8 cellular contexts compared by ENCODE assay signal in genomic region chr4:1721003-1721665, GRCh38. TPM values are rescaled to one million over a fixed set of nuclear protein-coding genes. Genes with fewer than 3 reads are reported as not detected.
DNase-seq lines count a peak whose midpoint lies in the region; ATAC-seq and TF ChIP-seq lines count a peak whose summit lies in the region.

TSS of gene TACC3 (plus strand) at chr4:1721521. CDS start at chr4:1723422, 1,901 bp downstream.
TSS of gene TMEM129 (minus strand) at chr4:1721323. CDS start at chr4:1720837, 486 bp downstream.

- intact Hi-C loops in left colon (cut with DNase I, micrococcal nuclease): no loop called here

- peak within 1 kb of the TSS; percentile 97 for H3K27ac ChIP-seq in C4-2B
- H3K27ac ChIP-seq in coronary artery: peak within 1 kb of the TSS; percentile 62 to 97

- H3K4me3 ChIP-seq in coronary artery: peak within 1 kb of the TSS; percentile 92

- peak within 1 kb of the TSS; percentile 97 for H3K4me3 Mint-ChIP-seq in activated CD4-positive, alpha-beta T cell treated with anti-CD3 and anti-CD28 coated beads, Interleukin-2, amount 10 ng/mL, durations not matched to agents 7 days and 5 days

- ATAC-seq in GM19372 (IDR thresholded peaks at IDR 0.05; ENCODE audit: low read depth, unreplicated experiment) (peak; percentile 76), HG03521 (IDR thresholded peaks at IDR 0.05; ENCODE audit: unreplicated experiment) (peak; percentile 79), left colon (peak; percentile 84)

- peaks cover 56% of the 10 kb centered on the region for H3K4me1 Mint-ChIP-seq in activated CD4-positive, alpha-beta T cell treated with anti-CD3 and anti-CD28 coated beads, Interleukin-2, amount 10 ng/mL, durations not matched to agents 7 days and 5 days

- H3K9me3 Mint-ChIP-seq in activated CD4-positive, alpha-beta T cell treated with anti-CD3 and anti-CD28 coated beads, Interleukin-2, amount 10 ng/mL, durations not matched to agents 7 days and 5 days: no peaks in the 10 kb centered on the region

- CTCF ChIA-PET in activated CD4-positive, alpha-beta T cell treated with anti-CD3 and anti-CD28 coated beads, Interleukin-2, amount 10 ng/mL, durations not matched to agents 7 days and 5 days (lab: Charles Lee): interaction anchor here (0.6 to 2.3 kb wide), 6 partner anchors 9 to 236 kb away, joined by 3 to 8 read pairs (median 5); partner anchors contain the start of gene SLBP

- peaks cover 41% of the 10 kb centered on the region for H3K36me3 Mint-ChIP-seq in activated CD4-positive, alpha-beta T cell treated with anti-CD3 and anti-CD28 coated beads, Interleukin-2, amount 10 ng/mL, durations not matched to agents 7 days and 5 days (ENCODE audit: low read depth)

- POLR2A ChIA-PET in activated CD4-positive, alpha-beta T cell treated with anti-CD3 and anti-CD28 coated beads, Interleukin-2, amount 10 ng/mL, durations not matched to agents 7 days and 5 days (lab: Charles Lee): interaction anchor here (0.9 kb wide), 2 partner anchors 9 to 135 kb away, joined by 3 to 7 read pairs; partner anchors contain the start of genes LETM1 and SLBP

- H3K27ac Mint-ChIP-seq in activated CD4-positive, alpha-beta T cell treated with anti-CD3 and anti-CD28 coated beads, Interleukin-2, amount 10 ng/mL, durations not matched to agents 7 days and 5 days: peak within 1 kb of the TSS; percentile 98

- H3K27me3 Mint-ChIP-seq in activated CD4-positive, alpha-beta T cell treated with anti-CD3 and anti-CD28 coated beads, Interleukin-2, amount 10 ng/mL, durations not matched to agents 7 days and 5 days: no peaks in the 10 kb centered on the region

- TF ChIP-seq CTCF in C4-2B (conservative IDR thresholded peaks at IDR 0.05) (no peak), coronary artery (IDR thresholded peaks at IDR 0.05) (no peak)

- DNase-seq in NCI-H69 (lab: John Stamatoyannopoulos, UW) (peak; percentile 96), coronary artery (ENCODE audit: low spot score) (peak; percentile 97), left colon (peak; percentile 95 to 97)
- peak; percentile 95 for DNase-seq in activated CD4-positive, alpha-beta T cell treated with anti-CD3 and anti-CD28 coated beads, Interleukin-2, amount 10 ng/mL, durations not matched to agents 7 days and 5 days
- DNase-seq in stimulated activated CD4-positive, alpha-beta T cell treated with anti-CD3 and anti-CD28 coated beads, Interleukin-1b, Interleukin-23, amount 100 ng/mL, for 48 hours: peak; percentile 95

RNA-seq across cellular contexts. Expression of gene TACC3, which starts in this region (rescaled TPM):
- 100 to 1,000 TPM; 301 to 305 TPM for total RNA-seq in activated CD4-positive, alpha-beta T cell treated with anti-CD3 and anti-CD28 coated beads, Interleukin-2, amount 10 ng/mL, durations not matched to agents 7 days and 5 days
- 10 to 100 TPM in 1 of 2 donors, 1 to 10 TPM in 1; 8.9 to 18.3 TPM for total RNA-seq in left colon

RNA-seq across cellular contexts. Expression of gene TMEM129, which starts in this region (rescaled TPM):
- total RNA-seq in activated CD4-positive, alpha-beta T cell treated with anti-CD3 and anti-CD28 coated beads, Interleukin-2, amount 10 ng/mL, durations not matched to agents 7 days and 5 days: 10 to 100 TPM; 20.9 to 22.3 TPM
- 10 to 100 TPM; 51.1 to 60.3 TPM for total RNA-seq in left colon

Comparison
In these comparisons a context has a peak if more than half of its experiments do, and no peak if none do; other contexts are left out.
1. Peak in every context shown above with its lines: DNase-seq, ATAC-seq, H3K4me3 ChIP-seq and H3K27ac ChIP-seq.
2. RNA of gene TACC3 (total RNA-seq): 301 to 305 TPM in activated CD4-positive, alpha-beta T cell treated with anti-CD3 and anti-CD28 coated beads, Interleukin-2, amount 10 ng/mL, durations not matched to agents 7 days and 5 days; 8.9 to 18.3 TPM in left colon; every median in the first group is over 10 times any median in the second.